ENCODE assay signal across 1 cellular context in the genomic region with DNA sequence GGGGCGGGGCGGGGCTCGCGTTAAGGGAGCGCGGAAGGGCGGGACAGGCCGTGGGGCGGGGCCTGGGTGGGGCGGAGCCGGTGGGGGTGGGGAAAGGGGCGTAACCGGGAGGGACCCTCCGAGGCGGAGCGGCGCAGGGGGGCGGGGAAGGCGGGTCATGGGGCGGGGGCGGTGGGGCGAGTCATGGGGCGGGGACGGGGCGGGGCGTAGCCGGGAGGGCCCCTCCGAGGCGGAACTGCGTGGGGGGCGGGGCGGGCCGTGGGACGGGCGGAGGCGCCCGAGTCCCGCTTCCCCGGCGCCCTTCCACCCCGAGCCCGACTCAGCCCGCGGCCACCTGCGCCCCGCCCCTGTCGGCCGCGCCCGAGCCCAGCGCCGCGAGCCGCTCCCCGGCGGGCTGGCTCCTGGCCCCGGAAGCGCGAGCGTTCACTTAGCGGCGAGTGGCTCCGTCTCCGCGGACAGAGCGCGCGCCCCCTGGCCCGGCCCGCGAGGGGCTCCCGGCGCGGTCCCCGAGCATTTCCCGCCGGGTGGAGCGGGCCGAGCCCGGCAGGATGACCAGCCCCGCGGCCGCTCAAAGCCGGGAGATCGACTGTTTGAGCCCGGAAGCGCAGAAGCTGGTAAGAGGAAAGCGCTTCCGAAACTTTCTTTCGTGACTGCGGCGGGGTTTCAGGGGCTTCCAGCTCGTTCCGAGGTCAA.
A peak's percentile ranks its signal among the peaks of the same experiment; 100 is the strongest.
TF ChIP-seq lines count a peak whose summit lies in the region.

No MANE protein-coding gene starts in this region.

TF ChIP-seq in K562, 482 proteins besides CTCF, POLR2A, EP300 and RAD21 (continued from another document):
- TF ChIP-seq, protein P1, sequence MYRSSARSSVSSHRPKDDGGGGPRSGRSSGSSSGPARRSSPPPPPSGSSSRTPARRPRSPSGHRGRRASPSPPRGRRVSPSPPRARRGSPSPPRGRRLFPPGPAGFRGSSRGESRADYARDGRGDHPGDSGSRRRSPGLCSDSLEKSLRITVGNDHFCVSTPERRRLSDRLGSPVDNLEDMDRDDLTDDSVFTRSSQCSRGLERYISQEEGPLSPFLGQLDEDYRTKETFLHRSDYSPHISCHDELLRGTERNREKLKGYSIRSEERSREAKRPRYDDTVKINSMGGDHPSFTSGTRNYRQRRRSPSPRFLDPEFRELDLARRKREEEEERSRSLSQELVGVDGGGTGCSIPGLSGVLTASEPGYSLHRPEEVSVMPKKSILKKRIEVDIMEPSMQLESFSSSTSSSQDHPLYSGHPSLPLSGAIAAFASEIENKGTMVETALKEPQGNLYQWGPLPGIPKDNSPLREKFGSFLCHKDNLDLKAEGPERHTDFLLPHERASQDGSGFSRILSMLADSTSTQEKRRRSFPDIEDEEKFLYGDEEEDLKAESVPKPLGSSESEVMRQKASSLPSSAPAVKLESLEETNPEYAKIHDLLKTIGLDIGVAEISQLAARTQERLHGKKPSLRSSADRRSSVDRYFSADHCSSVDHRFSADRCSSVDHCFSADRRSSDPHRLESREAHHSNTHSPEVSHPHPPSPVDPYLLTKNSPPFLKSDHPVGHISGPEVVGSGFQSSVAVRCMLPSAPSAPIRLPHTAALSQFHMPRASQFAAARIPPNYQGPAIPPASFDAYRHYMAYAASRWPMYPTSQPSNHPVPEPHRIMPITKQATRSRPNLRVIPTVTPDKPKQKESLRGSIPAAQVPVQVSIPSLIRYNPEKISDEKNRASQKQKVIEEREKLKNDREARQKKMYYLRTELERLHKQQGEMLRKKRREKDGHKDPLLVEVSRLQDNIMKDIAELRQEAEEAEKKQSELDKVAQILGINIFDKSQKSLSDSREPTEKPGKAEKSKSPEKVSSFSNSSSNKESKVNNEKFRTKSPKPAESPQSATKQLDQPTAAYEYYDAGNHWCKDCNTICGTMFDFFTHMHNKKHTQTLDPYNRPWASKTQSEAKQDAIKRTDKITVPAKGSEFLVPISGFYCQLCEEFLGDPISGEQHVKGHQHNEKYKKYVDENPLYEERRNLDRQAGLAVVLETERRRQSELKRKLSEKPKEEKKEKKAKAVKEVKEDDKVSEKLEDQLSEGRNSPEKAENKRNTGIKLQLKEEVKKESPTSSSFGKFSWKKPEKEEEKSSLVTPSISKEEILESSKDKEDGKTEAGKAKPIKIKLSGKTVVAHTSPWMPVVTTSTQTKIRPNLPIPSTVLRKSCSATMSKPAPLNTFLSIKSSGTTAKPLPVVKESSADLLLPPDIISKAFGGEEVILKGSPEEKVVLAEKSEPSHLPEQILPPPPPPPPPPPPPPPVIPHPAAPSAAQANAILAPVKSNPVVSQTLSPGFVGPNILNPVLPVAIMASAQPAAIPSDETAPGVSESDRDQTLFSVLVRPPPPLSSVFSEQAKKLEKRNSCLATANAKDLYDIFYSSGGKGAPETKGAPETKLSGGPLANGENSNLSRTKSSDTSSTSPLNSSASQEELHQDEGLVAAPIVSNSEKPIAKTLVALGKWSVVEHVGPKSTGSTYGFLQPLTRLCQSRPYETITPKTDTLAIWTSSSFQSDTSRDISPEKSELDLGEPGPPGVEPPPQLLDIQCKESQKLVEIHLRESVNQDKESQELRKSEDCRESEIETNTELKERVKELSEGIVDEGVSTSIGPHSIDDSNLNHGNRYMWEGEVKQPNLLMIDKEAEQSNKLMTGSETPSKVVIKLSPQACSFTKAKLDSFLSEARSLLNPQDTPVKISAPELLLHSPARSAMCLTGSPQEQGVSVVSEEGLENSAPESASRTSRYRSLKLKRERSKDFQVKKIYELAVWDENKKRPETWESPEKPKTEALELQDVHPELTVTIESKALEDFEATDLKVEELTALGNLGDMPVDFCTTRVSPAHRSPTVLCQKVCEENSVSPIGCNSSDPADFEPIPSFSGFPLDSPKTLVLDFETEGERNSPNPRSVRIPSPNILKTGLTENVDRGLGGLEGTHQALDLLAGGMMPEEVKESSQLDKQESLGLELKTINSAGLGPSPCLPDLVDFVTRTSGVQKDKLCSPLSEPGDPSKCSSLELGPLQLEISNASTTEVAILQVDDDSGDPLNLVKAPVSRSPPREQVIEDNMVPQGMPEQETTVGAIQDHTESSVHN (IDR thresholded peaks at IDR 0.05; ENCODE audit: borderline replicate concordance in 1 of 2, low read depth in 1 of 2), result no peak
- TF ChIP-seq SMARCB1 (IDR thresholded peaks at IDR 0.05; ENCODE audit: insufficient read length, low read depth) (no peak), SMC3 (conservative IDR thresholded peaks at IDR 0.05; ENCODE audit: insufficient read depth, low read depth, low read length) (no peak), CBX5 (IDR thresholded peaks at IDR 0.05; ENCODE audit: borderline replicate concordance, low read depth) (no peak), YBX1 (IDR thresholded peaks at IDR 0.05) (no peak), HDAC3 (IDR thresholded peaks at IDR 0.05; ENCODE audit: borderline replicate concordance, partially characterized antibody) (no peak), CXXC5 (CRISPR knock-in tag; IDR thresholded peaks at IDR 0.05) (peak; percentile 64), ELF1 (tag; IDR thresholded peaks at IDR 0.05) (peak; percentile 88), KAT7 (CRISPR knock-in tag; IDR thresholded peaks at IDR 0.05; ENCODE audit: borderline replicate concordance) (no peak), ZC3H8 (IDR thresholded peaks at IDR 0.05) (no peak), ZNF785 (CRISPR knock-in tag; IDR thresholded peaks at IDR 0.05) (no peak)
- TF ChIP-seq, protein P2, sequence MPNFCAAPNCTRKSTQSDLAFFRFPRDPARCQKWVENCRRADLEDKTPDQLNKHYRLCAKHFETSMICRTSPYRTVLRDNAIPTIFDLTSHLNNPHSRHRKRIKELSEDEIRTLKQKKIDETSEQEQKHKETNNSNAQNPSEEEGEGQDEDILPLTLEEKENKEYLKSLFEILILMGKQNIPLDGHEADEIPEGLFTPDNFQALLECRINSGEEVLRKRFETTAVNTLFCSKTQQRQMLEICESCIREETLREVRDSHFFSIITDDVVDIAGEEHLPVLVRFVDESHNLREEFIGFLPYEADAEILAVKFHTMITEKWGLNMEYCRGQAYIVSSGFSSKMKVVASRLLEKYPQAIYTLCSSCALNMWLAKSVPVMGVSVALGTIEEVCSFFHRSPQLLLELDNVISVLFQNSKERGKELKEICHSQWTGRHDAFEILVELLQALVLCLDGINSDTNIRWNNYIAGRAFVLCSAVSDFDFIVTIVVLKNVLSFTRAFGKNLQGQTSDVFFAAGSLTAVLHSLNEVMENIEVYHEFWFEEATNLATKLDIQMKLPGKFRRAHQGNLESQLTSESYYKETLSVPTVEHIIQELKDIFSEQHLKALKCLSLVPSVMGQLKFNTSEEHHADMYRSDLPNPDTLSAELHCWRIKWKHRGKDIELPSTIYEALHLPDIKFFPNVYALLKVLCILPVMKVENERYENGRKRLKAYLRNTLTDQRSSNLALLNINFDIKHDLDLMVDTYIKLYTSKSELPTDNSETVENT (CRISPR knock-in tag; IDR thresholded peaks at IDR 0.05), result 0 out of 2 replicates have a peak, but pooled peaks have one; percentile 25
- TF ChIP-seq, protein P3, sequence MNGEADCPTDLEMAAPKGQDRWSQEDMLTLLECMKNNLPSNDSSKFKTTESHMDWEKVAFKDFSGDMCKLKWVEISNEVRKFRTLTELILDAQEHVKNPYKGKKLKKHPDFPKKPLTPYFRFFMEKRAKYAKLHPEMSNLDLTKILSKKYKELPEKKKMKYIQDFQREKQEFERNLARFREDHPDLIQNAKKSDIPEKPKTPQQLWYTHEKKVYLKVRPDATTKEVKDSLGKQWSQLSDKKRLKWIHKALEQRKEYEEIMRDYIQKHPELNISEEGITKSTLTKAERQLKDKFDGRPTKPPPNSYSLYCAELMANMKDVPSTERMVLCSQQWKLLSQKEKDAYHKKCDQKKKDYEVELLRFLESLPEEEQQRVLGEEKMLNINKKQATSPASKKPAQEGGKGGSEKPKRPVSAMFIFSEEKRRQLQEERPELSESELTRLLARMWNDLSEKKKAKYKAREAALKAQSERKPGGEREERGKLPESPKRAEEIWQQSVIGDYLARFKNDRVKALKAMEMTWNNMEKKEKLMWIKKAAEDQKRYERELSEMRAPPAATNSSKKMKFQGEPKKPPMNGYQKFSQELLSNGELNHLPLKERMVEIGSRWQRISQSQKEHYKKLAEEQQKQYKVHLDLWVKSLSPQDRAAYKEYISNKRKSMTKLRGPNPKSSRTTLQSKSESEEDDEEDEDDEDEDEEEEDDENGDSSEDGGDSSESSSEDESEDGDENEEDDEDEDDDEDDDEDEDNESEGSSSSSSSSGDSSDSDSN (IDR thresholded peaks at IDR 0.05; ENCODE audit: borderline replicate concordance in 1 of 2, low read depth in 2 of 2, low read length in 2 of 2), result peak in 1 of 2 experiments; percentile 23; a peak in 2 of 4 replicates
